ENCODE assay signal across 8 cellular contexts in the genomic region with DNA sequence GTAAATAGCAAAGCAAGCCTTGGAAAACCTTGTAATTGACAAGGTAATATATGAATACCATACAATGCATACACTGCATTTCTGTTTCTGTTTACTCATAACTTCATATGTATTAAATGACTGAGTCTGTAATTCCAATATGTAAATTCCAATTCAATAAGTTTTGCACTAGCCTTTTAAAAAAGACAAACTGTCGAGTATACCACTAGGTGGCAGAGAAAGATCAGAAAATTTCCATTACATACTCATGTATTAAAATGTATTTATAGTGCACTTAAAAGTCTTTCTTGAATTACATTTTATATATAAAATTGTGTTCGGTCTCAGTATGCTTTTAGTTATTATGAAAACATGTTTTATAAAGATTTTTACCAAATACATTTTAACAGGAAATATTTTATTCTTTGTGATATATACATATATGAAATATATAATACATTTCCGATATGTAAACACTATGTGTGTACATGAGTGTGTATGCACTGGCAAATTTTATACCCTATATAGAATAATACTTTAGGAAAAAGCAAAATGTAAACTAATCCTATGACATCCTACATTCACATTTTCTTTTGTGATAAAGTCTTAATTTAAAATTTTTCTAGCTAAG.
DNase-seq lines count a peak whose midpoint lies in the region; ATAC-seq, FAIRE-seq and TF ChIP-seq lines count a peak whose summit lies in the region.

No MANE protein-coding gene starts in this region.

- CTCF ChIA-PET in activated CD8-positive, alpha-beta memory T cell treated with anti-CD3 and anti-CD28 coated beads, Interleukin-2, amount 10 ng/mL, durations not matched to agents 7 days and 5 days (lab: Charles Lee), result no interaction called here

- TF ChIP-seq EP300 in gastroesophageal sphincter (IDR thresholded peaks at IDR 0.05), result no peak

- WGBS in gastroesophageal sphincter (ENCODE audit: low coverage in 1 of 2), 2 donors, result 25 to 26% methylated on average over 3 of the region's 3 CpGs

- DNase-seq in DMS153 treated with DMSO at 0.1 percent for 48 hours (lab: John Stamatoyannopoulos, UW; ENCODE audit: unreplicated experiment) (peak; percentile 36), SK-MEL-5 (ENCODE audit: low read depth, low spot score) (peak; percentile 63), GM12892 (ENCODE audit: insufficient read length) (no peak), NK-92 (lab: John Stamatoyannopoulos, UW; ENCODE audit: unreplicated experiment) (no peak)
- peak; percentile 25 for DNase-seq in Jurkat, Clone E6-1 (ENCODE audit: low read depth, low spot score)
- no peak for DNase-seq in activated CD8-positive, alpha-beta memory T cell treated with anti-CD3 and anti-CD28 coated beads, Interleukin-2, amount 10 ng/mL, durations not matched to agents 7 days and 5 days

- in situ Hi-C loops in SK-MEL-5 (cut with HindIII; ENCODE audit: low pct_unique_long_range_greater_than_20kb, low sequenced_read_pairs), result no loop called here

- no peaks in the 10 kb centered on the region for H3K4me1 ChIP-seq in gastroesophageal sphincter

- H3K4me3 ChIP-seq in Jurkat, Clone E6-1 (ENCODE audit: low read length), result no peak overlapping the region
- H3K4me3 ChIP-seq in gastroesophageal sphincter, result no peak overlapping the region

- H3K9me3 Mint-ChIP-seq in activated CD8-positive, alpha-beta memory T cell treated with anti-CD3 and anti-CD28 coated beads, Interleukin-2, amount 10 ng/mL, durations not matched to agents 7 days and 5 days (ENCODE audit: low read depth), result no peaks in the 10 kb centered on the region

- no peak overlapping the region for H3K27ac ChIP-seq in gastroesophageal sphincter

- TF ChIP-seq CTCF in gastroesophageal sphincter (IDR thresholded peaks at IDR 0.05), result peak; percentile 34 to 58 (median 46)

- ATAC-seq in gastroesophageal sphincter, result no peak
- no peak for ATAC-seq in activated CD8-positive, alpha-beta memory T cell treated with anti-CD3 and anti-CD28 coated beads, Interleukin-2, amount 10 ng/mL, durations not matched to agents 7 days and 5 days
- no peak for ATAC-seq in GM19455 (IDR thresholded peaks at IDR 0.05; ENCODE audit: unreplicated experiment)

- no peak for FAIRE-seq in GM12892 (lab: Jason Lieb, UNC)

- no peak for TF ChIP-seq POLR2A in gastroesophageal sphincter (IDR thresholded peaks at IDR 0.05)
- no peak for TF ChIP-seq POLR2A in GM12892 (IDR thresholded peaks at IDR 0.05; ENCODE audit: low read depth, low read length)

- no peaks in the 10 kb centered on the region for H3K36me3 ChIP-seq in gastroesophageal sphincter

- no peaks in the 10 kb centered on the region for H3K4me1 Mint-ChIP-seq in activated CD8-positive, alpha-beta memory T cell treated with anti-CD3 and anti-CD28 coated beads, Interleukin-2, amount 10 ng/mL, durations not matched to agents 7 days and 5 days

- no peaks in the 10 kb centered on the region for H3K27me3 Mint-ChIP-seq in activated CD8-positive, alpha-beta memory T cell treated with anti-CD3 and anti-CD28 coated beads, Interleukin-2, amount 10 ng/mL, durations not matched to agents 7 days and 5 days

- no peak overlapping the region for H3K27ac Mint-ChIP-seq in activated CD8-positive, alpha-beta memory T cell treated with anti-CD3 and anti-CD28 coated beads, Interleukin-2, amount 10 ng/mL, durations not matched to agents 7 days and 5 days

- H3K9me3 ChIP-seq in gastroesophageal sphincter, result no peaks in the 10 kb centered on the region

- H3K27me3 ChIP-seq in gastroesophageal sphincter, result no peaks in the 10 kb centered on the region

- no peak overlapping the region for H3K4me3 Mint-ChIP-seq in activated CD8-positive, alpha-beta memory T cell treated with anti-CD3 and anti-CD28 coated beads, Interleukin-2, amount 10 ng/mL, durations not matched to agents 7 days and 5 days

- H3K36me3 Mint-ChIP-seq in activated CD8-positive, alpha-beta memory T cell treated with anti-CD3 and anti-CD28 coated beads, Interleukin-2, amount 10 ng/mL, durations not matched to agents 7 days and 5 days, result no peaks in the 10 kb centered on the region

Comparison
In these comparisons a context has a peak if more than half of its experiments do, and no peak if none do; other contexts are left out.
1. DNase-seq: peak in DMS153 treated with DMSO at 0.1 percent for 48 hours (single experiment), Jurkat, Clone E6-1 (single experiment) and SK-MEL-5 (single experiment); none in activated CD8-positive, alpha-beta memory T cell treated with anti-CD3 and anti-CD28 coated beads, Interleukin-2, amount 10 ng/mL, durations not matched to agents 7 days and 5 days (single experiment), GM12892 (single experiment) and NK-92 (single experiment).